ENCODE assay signal across 11 cellular contexts in the genomic region with DNA sequence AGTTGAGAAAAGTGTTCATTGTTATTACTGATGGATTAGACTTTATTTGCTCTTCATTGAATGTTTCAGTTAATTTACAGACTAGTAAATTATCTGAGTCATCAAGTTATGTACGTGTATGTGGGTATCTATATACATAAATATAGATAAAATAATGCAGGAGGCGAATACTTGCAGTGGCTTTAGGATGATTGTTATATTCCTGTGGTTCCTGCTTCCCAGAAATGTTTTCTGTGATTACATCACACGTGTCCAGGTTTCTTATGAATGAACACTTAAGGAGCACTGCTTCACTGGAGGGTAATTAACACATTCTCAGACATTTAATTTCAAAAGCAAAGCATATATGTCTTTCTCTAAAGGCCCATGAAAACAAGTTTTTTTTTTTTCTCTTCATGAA. TPM values are rescaled to one million over a fixed set of nuclear protein-coding genes. Genes with fewer than 3 reads are reported as not detected.
DNase-seq lines count a peak whose midpoint lies in the region; ATAC-seq, FAIRE-seq and TF ChIP-seq lines count a peak whose summit lies in the region.
"Had no signal": no experiment of that assay in that cellular context is flagged by ENCODE, and none has a peak within 500 bp of the region (broad histone marks: within the 10 kb centered on the region; RNA-seq: fewer than 3 reads in every experiment).

No MANE protein-coding gene starts in this region.

- DNase-seq in HepG2 (ENCODE audit: low spot score) (no peak), right lobe of liver (no peak), mammary epithelial cell (peak; percentile 74), mesothelial cell of epicardium (ENCODE audit: low spot score in 2 of 2, unreplicated experiment in 2 of 2) (no peak), cerebellar nuclear complex (lab: John Stamatoyannopoulos, UW) (no peak)
- no peak for DNase-seq in activated T-cell treated with anti-CD3 and anti-CD28 coated beads, Interleukin-2, amount 50 U/mL, for 48 hours
- DNase-seq in stimulated activated CD4-positive, alpha-beta T cell treated with anti-CD3 and anti-CD28 coated beads, Interleukin-4, amount 100 ng/mL, for 1 hour = no peak
- DNase-seq: activated gamma-delta T cell, NCI-H1048 had no signal

- peak overlapping the region; percentile 82 for H3K27ac Mint-ChIP-seq in mesothelial cell of epicardium

- H3K9ac ChIP-seq in HepG2 (ENCODE audit: insufficient read depth, low read depth, low read length) = no peak overlapping the region
- peak overlapping the region; percentile 66 for H3K9ac ChIP-seq in mammary epithelial cell (ENCODE audit: insufficient read depth, low read length)

- peaks cover 25% of the 10 kb centered on the region for H4K20me1 ChIP-seq in HepG2 (ENCODE audit: insufficient read depth, low read length)
- H4K20me1 ChIP-seq in mammary epithelial cell (ENCODE audit: insufficient read depth, low read length) = no peaks in the 10 kb centered on the region

- FAIRE-seq in HepG2 (lab: Jason Lieb, UNC) = no peak

- no peak for TF ChIP-seq CTCF in HepG2 (CRISPR knock-in tag; IDR thresholded peaks at IDR 0.05)
- TF ChIP-seq CTCF in right lobe of liver (IDR thresholded peaks at IDR 0.05) = no peak
- TF ChIP-seq CTCF in mammary epithelial cell (conservative IDR thresholded peaks at IDR 0.05 in 1 of 2, IDR thresholded peaks at IDR 0.05 in 1 of 2; ENCODE audit: extremely low read depth in 1 of 2, insufficient read depth in 1 of 2, low read depth in 1 of 2, low read length in 2 of 2) = no peak
- TF ChIP-seq CTCF in mesothelial cell of epicardium (IDR thresholded peaks at IDR 0.05; ENCODE audit: unreplicated experiment) = no peak

- H3K79me2 ChIP-seq in HepG2 (ENCODE audit: insufficient read depth, low read length) = peaks cover 97% of the 10 kb centered on the region
- H3K79me2 ChIP-seq in mammary epithelial cell (ENCODE audit: insufficient read depth, low read length) = peaks cover 95% of the 10 kb centered on the region

- 0 out of 2 replicates have a peak overlapping the region, but pooled peaks have one; percentile 18 for H3K4me2 ChIP-seq in HepG2 (ENCODE audit: low read depth, low read length)
- peak overlapping the region; percentile 66 for H3K4me2 ChIP-seq in mammary epithelial cell (ENCODE audit: insufficient read depth, low read depth, low read length)

- ATAC-seq in HepG2 (no peak), right lobe of liver (no peak), GM21515 (IDR thresholded peaks at IDR 0.05; ENCODE audit: unreplicated experiment) (no peak)

- H3K27ac ChIP-seq in HepG2 (ENCODE audit: extremely low read length, insufficient read depth, low read length) = no peak overlapping the region
- no peak overlapping the region for H3K27ac ChIP-seq in right lobe of liver
- peak overlapping the region; percentile 93 for H3K27ac ChIP-seq in mammary epithelial cell (ENCODE audit: insufficient read depth, low read depth, low read length)
- H3K27ac ChIP-seq: prostate gland had no signal

- H2AFZ ChIP-seq in HepG2 (ENCODE audit: low read length) (no peak overlapping the region), mammary epithelial cell (ENCODE audit: low read depth, low read length) (no peak overlapping the region)

- H3K4me1 ChIP-seq in HepG2 (ENCODE audit: insufficient read depth, low read length) (peaks cover 47% of the 10 kb centered on the region), right lobe of liver (peaks cover 0 to 3% (median under 1%) of the 10 kb centered on the region in 4 donors), mammary epithelial cell (ENCODE audit: insufficient read depth, low read length) (peaks cover 23% of the 10 kb centered on the region)
- H3K4me1 ChIP-seq: prostate gland had no signal

- dilution Hi-C loops in mammary epithelial cell (cut with HindIII; ENCODE audit: low sequenced_read_pairs) = no loop called here

- H3K4me3 Mint-ChIP-seq in mesothelial cell of epicardium = no peak overlapping the region

- H3K9me3 Mint-ChIP-seq in mesothelial cell of epicardium = peaks cover 4% of the 10 kb centered on the region

- peaks cover 33% of the 10 kb centered on the region for H3K4me1 Mint-ChIP-seq in mesothelial cell of epicardium

- no peak for TF ChIP-seq RAD21 in HepG2 (CRISPR knock-in tag; IDR thresholded peaks at IDR 0.05)

- TF ChIP-seq POLR2A in HepG2 (IDR thresholded peaks at IDR 0.05; ENCODE audit: insufficient read depth in 1 of 2, low read depth in 2 of 2, low read length in 2 of 2) (no peak), right lobe of liver (IDR thresholded peaks at IDR 0.05) (no peak)

- TF ChIP-seq EP300 in HepG2 (IDR thresholded peaks at IDR 0.05; ENCODE audit: low read depth in 2 of 2, low read length in 2 of 2) (no peak), HepG2 (CRISPR knock-in tag; IDR thresholded peaks at IDR 0.05; ENCODE audit: borderline replicate concordance) (no peak)

- H3K4me3 ChIP-seq in HepG2 (replicated peaks in 1 of 3; ENCODE audit: insufficient read depth in 1 of 3, low read depth in 2 of 3, low read length in 3 of 3) (no peak overlapping the region), right lobe of liver (no peak overlapping the region), mammary epithelial cell (replicated peaks in 1 of 3; ENCODE audit: insufficient read depth in 1 of 3, low read depth in 2 of 3, low read length in 3 of 3) (peak overlapping the region in 1 of 3 experiments; percentile 14)
- H3K4me3 ChIP-seq: prostate gland had no signal

- no TSS peak for BruUV-seq in HepG2 (replicated peaks; lab: Mats Ljungman, UMichigan)
- BruUV-seq in mammary epithelial cell (replicated peaks; lab: Mats Ljungman, UMichigan) = no TSS peak

- H3K9me3 ChIP-seq in HepG2 (ENCODE audit: low read length) (no peaks in the 10 kb centered on the region), right lobe of liver (no peaks in the 10 kb centered on the region), mammary epithelial cell (replicated peaks; ENCODE audit: insufficient read depth, low read length) (no peaks in the 10 kb centered on the region)
- H3K9me3 ChIP-seq: prostate gland had no signal

- CTCF ChIA-PET in HepG2 (lab: Yijun Ruan, JAX; ENCODE audit: low intra/inter-chr PET ratio, low total read pairs) = no interaction called here
- CTCF ChIA-PET in mammary epithelial cell (lab: Charles Lee; ENCODE audit: low non-redundant PET) = no interaction called here

- POLR2A ChIA-PET in HepG2 (lab: Yijun Ruan, JAX) = no interaction called here

- peaks cover 22% of the 10 kb centered on the region for H3K36me3 Mint-ChIP-seq in mesothelial cell of epicardium

- in situ Hi-C loops in HepG2 (cut with HindIII; ENCODE audit: extremely low pct_ligation_motif_present, low pct_unique_long_range_greater_than_20kb) = no loop called here
- in situ Hi-C loops in mammary epithelial cell (cut with MboI; ENCODE audit: low sequenced_read_pairs in 2 of 2) = no loop called here

- WGBS in HepG2 (ENCODE audit: low lambda C conversion rate) = 92% methylated on average over 3 of the region's 3 CpGs
- 80% methylated on average over 3 of the region's 3 CpGs for WGBS in right lobe of liver (ENCODE audit: insufficient coverage, low coverage, low lambda C conversion rate, missing lambda C conversion rate)
- WGBS in mammary epithelial cell (ENCODE audit: low coverage, missing lambda C conversion rate) = 0% methylated on average over 3 of the region's 3 CpGs

- H3K27me3 ChIP-seq in HepG2 (ENCODE audit: control insufficient read depth in 1 of 2, insufficient read depth in 2 of 2, low read length in 2 of 2) = no peaks in the 10 kb centered on the region
- no peaks in the 10 kb centered on the region for H3K27me3 ChIP-seq in right lobe of liver
- H3K27me3 ChIP-seq in mammary epithelial cell (ENCODE audit: insufficient read depth, low read length) = no peaks in the 10 kb centered on the region

- peaks cover 2 to 48% of the 10 kb centered on the region in 2 experiments for H3K36me3 ChIP-seq in HepG2 (replicated peaks in 1 of 2; ENCODE audit: control insufficient read depth in 1 of 2, insufficient read depth in 2 of 2, low read length in 2 of 2)
- no peaks in the 10 kb centered on the region for H3K36me3 ChIP-seq in right lobe of liver
- peaks cover 6% of the 10 kb centered on the region for H3K36me3 ChIP-seq in mammary epithelial cell (ENCODE audit: insufficient read depth, low read length)
- H3K36me3 ChIP-seq: prostate gland had no signal

- H3K27me3 Mint-ChIP-seq in mesothelial cell of epicardium (ENCODE audit: low read depth) = no peaks in the 10 kb centered on the region

- intact Hi-C loops in HepG2 (cut with micrococcal nuclease; ENCODE audit: unreplicated experiment) (no loop called here), right lobe of liver (cut with DNase I) (no loop called here), mammary epithelial cell (cut with micrococcal nuclease) (loop anchor here (1.0 to 5.0 kb wide), 2 partner anchors 26 to 39 kb away; no protein-coding TSS in a partner anchor)

TF ChIP-seq in HepG2, 621 proteins besides CTCF, POLR2A, EP300 and RAD21 (continues in another document):
- TF ChIP-seq MAFF (IDR thresholded peaks at IDR 0.05; ENCODE audit: low read depth, low read length) = 0 out of 2 replicates have a peak, but pooled peaks have one; percentile 7

RNA-seq across cellular contexts. Expression of gene YAP1, which starts 28.4 kb away (rescaled TPM):
- 91.0 and 108 TPM in 2 replicates for total RNA-seq in HepG2 (2016; rRNA removed; fragmentation: Illumina TruSeq; extraction: Trizol)
- total RNA-seq in HepG2 (2016; cell fraction: cytosol; rRNA removed; fragmentation: Illumina TruSeq; extraction: Trizol; ENCODE audit: low read depth) = 18.3 and 18.7 TPM in 2 replicates
- total RNA-seq in HepG2 (2016; cell fraction: insoluble cytoplasmic fraction; rRNA removed; fragmentation: Illumina TruSeq; extraction: Trizol) = 92.8 and 93.3 TPM in 2 replicates
- 49.6 and 53.1 TPM in 2 replicates for total RNA-seq in HepG2 (2016; cell fraction: membrane; rRNA removed; fragmentation: Illumina TruSeq; extraction: Trizol)
- 71.2 and 71.8 TPM in 2 replicates for total RNA-seq in HepG2 (2016; cell fraction: nucleus; rRNA removed; fragmentation: Illumina TruSeq; extraction: Trizol)
- polyA plus RNA-seq in HepG2 (2011; rRNA removed) = 54.6 and 59.5 TPM in 2 replicates
- polyA plus RNA-seq in HepG2 (2011; cell fraction: cytosol; rRNA removed) = 43.4 and 52.7 TPM in 2 replicates
- 55.8 and 69.5 TPM in 2 replicates for polyA plus RNA-seq in HepG2 (2011; cell fraction: nucleus; rRNA removed)
- 49.5 and 56.9 TPM in 2 replicates for polyA plus RNA-seq in HepG2 (2012)
- polyA plus RNA-seq in HepG2 (2016; cell fraction: cytosol; fragmentation: Illumina TruSeq; extraction: Trizol; ENCODE audit: low read depth) = 10.2 and 10.9 TPM in 2 replicates
- 81.7 and 83.7 TPM in 2 replicates for polyA plus RNA-seq in HepG2 (2016; cell fraction: insoluble cytoplasmic fraction; fragmentation: Illumina TruSeq; extraction: Trizol; ENCODE audit: low read depth)
- 22.9 and 23.0 TPM in 2 replicates for polyA plus RNA-seq in HepG2 (2016; cell fraction: membrane; fragmentation: Illumina TruSeq; extraction: Trizol; ENCODE audit: low read depth)
- polyA plus RNA-seq in HepG2 (2016; cell fraction: nucleus; fragmentation: Illumina TruSeq; extraction: Trizol; ENCODE audit: insufficient read depth, low read depth) = 74.1 and 74.4 TPM in 2 replicates
- polyA minus RNA-seq in HepG2 (2011; rRNA and poly(A)+ RNA removed; ENCODE audit: low replicate concordance) = 196 and 205 TPM in 2 replicates
- polyA minus RNA-seq in HepG2 (2011; cell fraction: cytosol; rRNA and poly(A)+ RNA removed) = 79.4 and 97.8 TPM in 2 replicates
- 115 and 136 TPM in 2 replicates for polyA minus RNA-seq in HepG2 (2011; cell fraction: nucleus; rRNA and poly(A)+ RNA removed)
- 10 to 100 TPM; 17.9 to 60.5 (median 36.3) TPM for total RNA-seq in right lobe of liver
- 100 to 1,000 TPM; 163 to 234 TPM for total RNA-seq in mammary epithelial cell
- 124 TPM for polyA plus RNA-seq in mammary epithelial cell
- polyA minus RNA-seq in mammary epithelial cell = 220 TPM
- 186 to 194 TPM (median 193 TPM) in 3 replicates for total RNA-seq in mesothelial cell of epicardium
